Comparison of ENCODE assay signal across 1 cellular context in the genomic region with DNA sequence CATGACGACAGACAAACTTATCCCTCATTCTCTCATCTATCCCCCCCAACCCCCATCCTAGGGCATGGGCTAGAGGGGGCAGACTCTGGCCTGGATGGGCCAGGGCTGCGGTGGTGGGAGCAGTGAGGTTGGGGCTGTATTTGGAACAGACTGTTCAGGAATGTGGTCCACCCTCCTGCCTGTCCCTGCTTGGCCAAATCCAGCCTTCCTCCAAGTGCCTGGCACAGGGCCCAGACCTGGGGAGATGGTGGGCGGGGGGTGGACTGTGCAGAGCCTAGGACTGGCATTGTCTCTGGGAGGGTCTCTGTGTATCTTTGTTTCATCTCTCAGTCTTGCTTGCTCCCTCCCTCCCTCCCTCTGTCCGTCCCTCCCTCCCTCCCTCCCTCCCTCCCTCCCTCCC.
TF ChIP-seq lines count a peak whose summit lies in the region.

No MANE protein-coding gene starts in this region.

TF ChIP-seq in WTC11, 78 proteins besides CTCF, POLR2A, EP300 and RAD21:
- TF ChIP-seq ZNF219 (CRISPR knock-in tag; IDR thresholded peaks at IDR 0.05; ENCODE audit: borderline replicate concordance) (no peak), FOXP1 (CRISPR knock-in tag; IDR thresholded peaks at IDR 0.05; ENCODE audit: borderline replicate concordance) (no peak), SOX15 (CRISPR knock-in tag; IDR thresholded peaks at IDR 0.05) (no peak)
